ENCODE assay signal across 8 cellular contexts in the genomic region with DNA sequence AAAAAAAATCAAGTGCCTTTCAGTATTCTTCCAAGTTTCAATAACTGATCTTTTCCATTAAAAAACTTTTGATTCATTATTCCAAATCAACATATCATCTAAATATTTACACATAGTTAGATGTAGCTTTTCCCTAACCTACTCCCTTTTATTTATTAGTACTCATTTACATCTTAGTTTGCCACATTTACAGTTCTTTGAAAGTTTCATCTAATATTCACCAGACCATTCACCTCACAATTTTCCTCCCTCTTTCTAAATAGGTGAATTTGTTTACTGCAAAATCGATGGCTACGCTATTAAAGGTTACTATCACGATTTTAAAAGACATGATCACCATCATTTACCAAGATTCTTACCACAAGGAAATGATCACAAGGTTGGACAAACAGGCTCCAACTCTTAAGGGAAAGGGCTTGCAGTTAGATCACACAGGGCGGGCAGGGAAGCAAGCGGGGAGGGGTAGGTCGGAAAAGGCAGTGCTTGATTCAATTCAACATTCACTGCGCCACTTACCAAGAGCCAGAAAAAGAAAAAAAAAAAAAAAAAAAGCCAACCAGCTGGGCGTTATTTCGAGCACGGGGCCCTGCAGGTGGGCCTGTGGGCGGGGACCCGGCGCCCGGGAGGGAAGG. TPM values are rescaled to one million over a fixed set of nuclear protein-coding genes. Genes with fewer than 3 reads are reported as not detected.
DNase-seq lines count a peak whose midpoint lies in the region; ATAC-seq and TF ChIP-seq lines count a peak whose summit lies in the region.

No MANE protein-coding gene starts in this region.

- no peaks in the 10 kb centered on the region for H3K9me3 ChIP-seq in cardiac muscle cell (ENCODE audit: low read depth)
- H3K9me3 ChIP-seq in ascending aorta: no peaks in the 10 kb centered on the region

- peaks cover 19% of the 10 kb centered on the region for H3K4me1 ChIP-seq in cardiac muscle cell (ENCODE audit: low read depth)
- H3K4me1 ChIP-seq in ascending aorta: peaks cover 3 to 25% of the 10 kb centered on the region in 2 donors

- no peaks in the 10 kb centered on the region for H3K27me3 ChIP-seq in cardiac muscle cell
- H3K27me3 ChIP-seq in ascending aorta: no peaks in the 10 kb centered on the region
- H3K27me3 ChIP-seq in kidney epithelial cell (ENCODE audit: control insufficient read depth, insufficient read depth, low read length): no peaks in the 10 kb centered on the region

- intact Hi-C loops in left ventricle myocardium superior (cut with micrococcal nuclease): no loop called here
- intact Hi-C loops in ascending aorta (cut with DNase I): loop anchor here (1.0 to 5.0 kb wide), 4 partner anchors 86 to 1254 kb away; a partner anchor contains a TSS
- intact Hi-C loops in left colon (cut with DNase I, micrococcal nuclease): loop anchor here in 1 of 2 donors (5.0 kb wide), 1 partner anchor 99 kb away; no protein-coding TSS in a partner anchor

- DNase-seq in cardiac muscle cell (ENCODE audit: low read depth in 1 of 2, low spot score in 1 of 2): no peak
- no peak for DNase-seq in left ventricle myocardium superior
- no peak for DNase-seq in ascending aorta (ENCODE audit: low spot score in 2 of 2)
- DNase-seq in kidney epithelial cell (ENCODE audit: low read depth): peak; percentile 23
- DNase-seq in SHP77 (lab: John Stamatoyannopoulos, UW): no peak
- no peak for DNase-seq in left colon

- no peak for TF ChIP-seq CTCF in cardiac muscle cell (IDR thresholded peaks at IDR 0.05; ENCODE audit: low read depth, low read length)
- no peak for TF ChIP-seq CTCF in ascending aorta (IDR thresholded peaks at IDR 0.05)
- TF ChIP-seq CTCF in kidney epithelial cell (IDR thresholded peaks at IDR 0.05; ENCODE audit: insufficient read depth, low read length, poor library complexity, severe bottlenecking): no peak

- H3K36me3 ChIP-seq in cardiac muscle cell (peaks cover 4% of the 10 kb centered on the region), ascending aorta (peaks cover 5 to 13% of the 10 kb centered on the region in 2 donors), kidney epithelial cell (ENCODE audit: control insufficient read depth, insufficient read depth, low read length) (no peaks in the 10 kb centered on the region)

- H3K27ac ChIP-seq in cardiac muscle cell: peak overlapping the region; percentile 98
- H3K27ac ChIP-seq in ascending aorta: peak overlapping the region; percentile 97 to 98
- H3K27ac ChIP-seq in temporal lobe (ENCODE audit: low read depth, low read length): peak overlapping the region; percentile 76

- ATAC-seq in left ventricle myocardium superior (no peak), HG02970 (IDR thresholded peaks at IDR 0.05; ENCODE audit: low FRiP score, unreplicated experiment) (no peak), left colon (no peak)

- H3K4me3 ChIP-seq in cardiac muscle cell (peak overlapping the region; percentile 77), ascending aorta (peak overlapping the region; percentile 82 to 94), kidney epithelial cell (ENCODE audit: low read depth, low read length) (peak overlapping the region; percentile 77)

RNA-seq across cellular contexts. Expression of a gene that starts 0.6 kb away (rescaled TPM):
- 112 and 155 TPM in 2 replicates for total RNA-seq in cardiac muscle cell
- polyA plus RNA-seq in cardiac muscle cell: 118 and 196 TPM in 2 replicates
- total RNA-seq in left ventricle myocardium superior: 85.2 TPM
- 49.4 TPM for total RNA-seq in ascending aorta
- total RNA-seq in kidney epithelial cell: 87.6 and 91.7 TPM in 2 replicates
- total RNA-seq in temporal lobe: 144 TPM
- 10 to 100 TPM; 56.5 to 73.3 TPM for total RNA-seq in left colon
